In the genomic region with DNA sequence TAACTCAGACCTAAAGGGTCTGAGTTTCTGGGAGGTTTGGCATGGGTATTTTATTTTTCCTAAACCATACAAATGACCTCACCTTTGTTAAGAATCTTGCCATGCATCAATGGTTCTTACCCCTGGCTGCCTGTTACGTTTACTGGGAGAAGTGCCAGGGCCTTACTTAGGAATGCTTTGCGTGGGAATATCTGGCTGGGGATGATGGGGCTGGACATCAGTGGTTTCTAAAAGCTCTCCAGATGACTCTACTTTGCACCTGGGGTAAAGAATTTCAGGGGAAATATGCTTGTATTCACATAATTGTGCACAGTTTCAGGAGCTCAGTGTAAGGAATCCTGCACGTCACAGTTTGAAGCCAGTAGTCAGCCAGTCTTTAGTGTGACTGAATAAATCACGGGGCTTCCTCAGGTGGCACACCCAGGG, we compare ENCODE assay signal across 14 cellular contexts. TPM values are rescaled to one million over a fixed set of nuclear protein-coding genes. Genes with fewer than 3 reads are reported as not detected.
DNase-seq lines count a peak whose midpoint lies in the region; TF ChIP-seq lines count a peak whose summit lies in the region.
"Had no signal": no experiment of that assay in that cellular context is flagged by ENCODE, and none has a peak within 500 bp of the region (broad histone marks: within the 10 kb centered on the region; RNA-seq: fewer than 3 reads in every experiment).

No MANE protein-coding gene starts in this region.

- H3K4me3 ChIP-seq in SJSA1 (no peak overlapping the region), thyroid gland (replicated peaks in 1 of 3) (no peak overlapping the region)

- H3K9me3 ChIP-seq in SJSA1 (replicated peaks) (no peaks in the 10 kb centered on the region), thyroid gland (no peaks in the 10 kb centered on the region)

- intact Hi-C loops in thyroid gland (cut with DNase I): no loop called here

- no peak for TF ChIP-seq POLR2A in thyroid gland (IDR thresholded peaks at IDR 0.05)

- no peaks in the 10 kb centered on the region for H3K36me3 ChIP-seq in SJSA1
- H3K36me3 ChIP-seq in thyroid gland: no peaks in the 10 kb centered on the region

- 26 to 34% methylated on average over 4 of the region's 4 CpGs for WGBS in thyroid gland, 2 donors

- DNase-seq in DMS153 (lab: John Stamatoyannopoulos, UW) (peak; percentile 3), DMS153 treated with DMSO at 0.1 percent for 48 hours (lab: John Stamatoyannopoulos, UW; ENCODE audit: unreplicated experiment) (no peak), SJSA1 (ENCODE audit: low read depth in 1 of 2, low spot score in 2 of 2) (peak; percentile 67 to 69), fibroblast of peridontal ligament (ENCODE audit: extremely low read depth) (peak; percentile 79), thyroid gland (peak; percentile 90 to 91), NCI-H69 (lab: John Stamatoyannopoulos, UW) (no peak), NCI-H2227 treated with DMSO at 0.1 percent for 48 hours (lab: John Stamatoyannopoulos, UW) (no peak)
- DNase-seq in stimulated activated CD4-positive, alpha-beta T cell treated with anti-CD3 and anti-CD28 coated beads, Interleukin-12 subunit alpha, Interleukin-12 subunit beta, amount 100 ng/mL, for 4 hours: no peak
- DNase-seq: activated CD8-positive, alpha-beta memory T cell treated with anti-CD3 and anti-CD28 coated beads for 24 hours; activated naive CD8-positive, alpha-beta T cell treated with anti-CD3 and anti-CD28 coated beads for 36 hours; H9; Karpas-422; left ventricle myocardium superior; trophoblast cell had no signal

- no peak for TF ChIP-seq CTCF in thyroid gland (IDR thresholded peaks at IDR 0.05)

- H3K27ac ChIP-seq in SJSA1: peak overlapping the region; percentile 61
- peak overlapping the region; percentile 79 to 96 (median 83) for H3K27ac ChIP-seq in thyroid gland

- peaks cover 18% of the 10 kb centered on the region for H3K4me1 ChIP-seq in SJSA1 (replicated peaks)
- peaks cover 22% of the 10 kb centered on the region in 2 donors for H3K4me1 ChIP-seq in thyroid gland

- no peaks in the 10 kb centered on the region for H3K27me3 ChIP-seq in SJSA1 (replicated peaks)
- H3K27me3 ChIP-seq in thyroid gland: no peaks in the 10 kb centered on the region

RNA-seq across cellular contexts. Expression of a gene that starts 18.2 kb away (rescaled TPM):
- total RNA-seq in SJSA1 (2014; rRNA removed; shearing (Covaris generic)): 0.16 TPM in 2 replicates
- not detected for total RNA-seq in thyroid gland
- total RNA-seq: activated naive CD8-positive, alpha-beta T cell treated with anti-CD3 and anti-CD28 coated beads for 36 hours; left ventricle myocardium superior had no signal

RNA-seq across cellular contexts. Expression of a gene that starts 39.6 kb away (rescaled TPM):
- not detected in 2 replicates for total RNA-seq in SJSA1 (2014; rRNA removed; shearing (Covaris generic))
- not detected for total RNA-seq in thyroid gland
- total RNA-seq: H9, left ventricle myocardium superior had no signal

Comparison
In these comparisons a context has a peak if more than half of its experiments do, and no peak if none do; other contexts are left out.
1. DNase-seq: peak in DMS153 (single experiment), SJSA1 (2 of 2), fibroblast of peridontal ligament (single experiment) and thyroid gland (2 of 2); none in DMS153 treated with DMSO at 0.1 percent for 48 hours (single experiment), NCI-H69 (single experiment), NCI-H2227 treated with DMSO at 0.1 percent for 48 hours (single experiment) and stimulated activated CD4-positive, alpha-beta T cell treated with anti-CD3 and anti-CD28 coated beads, Interleukin-12 subunit alpha, Interleukin-12 subunit beta, amount 100 ng/mL, for 4 hours (single experiment).